ENCODE assay signal across 10 cellular contexts in genomic region chr5:116571568-116572321, GRCh38. TPM values are rescaled to one million over a fixed set of nuclear protein-coding genes. Genes with fewer than 3 reads are reported as not detected.
A peak's percentile ranks its signal among the peaks of the same experiment; 100 is the strongest.
DNase-seq lines count a peak whose midpoint lies in the region; ATAC-seq, FAIRE-seq and TF ChIP-seq lines count a peak whose summit lies in the region.
"Had no signal": no experiment of that assay in that cellular context is flagged by ENCODE, and none has a peak within 500 bp of the region (broad histone marks: within the 10 kb centered on the region; RNA-seq: fewer than 3 reads in every experiment).

No MANE protein-coding gene starts in this region.

- H3K9me2 ChIP-seq in GM23338 (ENCODE audit: insufficient read depth), result no peaks in the 10 kb centered on the region

- no peaks in the 10 kb centered on the region; the same call in 1 of the 2 replicates for H3K36me3 ChIP-seq in GM23338 (ENCODE audit: insufficient read depth)

- H3K36me3 Mint-ChIP-seq in GM23338 (ENCODE audit: low read depth), result peaks cover 49% of the 10 kb centered on the region
- peaks cover 66% of the 10 kb centered on the region for H3K36me3 Mint-ChIP-seq in WTC11

- DNase-seq in GM23338 (ENCODE audit: low spot score), result peak; percentile 51
- no peak for DNase-seq in WTC11 (ENCODE audit: low spot score)
- no peak for DNase-seq in skeletal muscle cell (ENCODE audit: low read depth)
- DNase-seq in urothelium cell line (ENCODE audit: low spot score), result no peak
- DNase-seq in NCI-H2081 treated with DMSO at 0.1 percent for 48 hours (lab: John Stamatoyannopoulos, UW), result no peak
- DNase-seq: activated T-cell treated with anti-CD3 and anti-CD28 coated beads for 4 hours; NK-92 treated with Interleukin-12 subunit alpha and Interleukin-12 subunit beta, amount 100 ng/mL, for 24 hours had no signal

- no peaks in the 10 kb centered on the region for H3K27me3 ChIP-seq in GM23338 (ENCODE audit: insufficient read depth)

- POLR2A ChIA-PET in WTC11 (lab: Charles Lee), result no interaction called here

- H3K4me1 ChIP-seq in GM23338 (ENCODE audit: insufficient read depth), result peaks cover 49% of the 10 kb centered on the region

- H3K27me3 Mint-ChIP-seq in GM23338 (ENCODE audit: insufficient read depth, low read depth, poor library complexity) (peaks cover 13% of the 10 kb centered on the region), WTC11 (ENCODE audit: low read depth) (no peaks in the 10 kb centered on the region)

- H3K27ac ChIP-seq in GM23338 (ENCODE audit: low read depth), result no peak overlapping the region

- ATAC-seq in GM23338, result no peak
- ATAC-seq in WTC11, result no peak
- no peak for ATAC-seq in HG03139 (IDR thresholded peaks at IDR 0.05; ENCODE audit: unreplicated experiment)
- no peak for ATAC-seq in HG02678 (IDR thresholded peaks at IDR 0.05; ENCODE audit: unreplicated experiment)

- TF ChIP-seq CTCF in GM23338 (conservative IDR thresholded peaks at IDR 0.05; ENCODE audit: low read depth in 2 of 2) (peak in 1 of 2 experiments; percentile 19; a peak in 1 of 4 replicates), WTC11 (IDR thresholded peaks at IDR 0.05) (no peak)

- H3K27ac Mint-ChIP-seq in GM23338 (peak overlapping the region; percentile 94), WTC11 (peak overlapping the region; percentile 77; the same call in 1 of the 2 replicates)

- H3K9me3 ChIP-seq in iPS-18c (ENCODE audit: control insufficient read depth, insufficient read depth, low read length), result no peaks in the 10 kb centered on the region

- H3K4me3 Mint-ChIP-seq in GM23338, result peak overlapping the region; percentile 99
- H3K4me3 Mint-ChIP-seq in WTC11, result peak overlapping the region; percentile 100

- H3K4me2 ChIP-seq in GM23338, result peak overlapping the region; percentile 90

- H3F3A ChIP-seq in GM23338 (replicated peaks; ENCODE audit: low read depth), result peaks cover 7% of the 10 kb centered on the region

- CTCF ChIA-PET in WTC11 (lab: Charles Lee), result interaction anchor here (1.2 kb wide), 1 partner anchor 292 kb away, joined by 3 read pairs; no protein-coding TSS in a partner anchor

- H3K4me1 Mint-ChIP-seq in GM23338, result peaks cover 44% of the 10 kb centered on the region
- peaks cover 46% of the 10 kb centered on the region for H3K4me1 Mint-ChIP-seq in WTC11

- no peaks in the 10 kb centered on the region; the same call in 2 of the 3 replicates for H3K9me3 Mint-ChIP-seq in GM23338
- H3K9me3 Mint-ChIP-seq in WTC11, result no peaks in the 10 kb centered on the region

- no peak for FAIRE-seq in urothelium cell line (lab: Jason Lieb, UNC)

- H3K4me3 ChIP-seq in GM23338 (peak overlapping the region; percentile 98), iPS-18c (ENCODE audit: insufficient read depth, low read depth, low read length) (peak overlapping the region; percentile 92), skeletal muscle cell (ENCODE audit: low read depth, low read length) (peak overlapping the region; percentile 61)

- H2AFZ ChIP-seq in GM23338, result no peak overlapping the region

- peaks cover 52% of the 10 kb centered on the region for H4K20me1 ChIP-seq in GM23338 (replicated peaks; ENCODE audit: insufficient read depth)

- H3K79me2 ChIP-seq in GM23338 (replicated peaks; ENCODE audit: insufficient read depth), result peaks cover 89% of the 10 kb centered on the region

TF ChIP-seq in GM23338, 12 proteins besides CTCF, POLR2A, EP300 and RAD21 (continues in another document):
- TF ChIP-seq EZH2phosphoT487 (IDR thresholded peaks at IDR 0.05; ENCODE audit: unreplicated experiment), result no peak
- no peak for TF ChIP-seq EZH2 (IDR thresholded peaks at IDR 0.05; ENCODE audit: low read depth, unreplicated experiment)

TF ChIP-seq in WTC11, 78 proteins besides CTCF, POLR2A, EP300 and RAD21:
- no peak for TF ChIP-seq CREB1 (CRISPR knock-in tag; IDR thresholded peaks at IDR 0.05)
- TF ChIP-seq NR2C2 (CRISPR knock-in tag; IDR thresholded peaks at IDR 0.05), result no peak
- TF ChIP-seq SOX15 (CRISPR knock-in tag; IDR thresholded peaks at IDR 0.05), result no peak
- TF ChIP-seq ZNF232 (CRISPR knock-in tag; IDR thresholded peaks at IDR 0.05), result 0 out of 2 replicates have a peak, but pooled peaks have one; percentile 34
- no peak for TF ChIP-seq FOXP1 (CRISPR knock-in tag; IDR thresholded peaks at IDR 0.05; ENCODE audit: borderline replicate concordance)
- TF ChIP-seq GABPB1 (CRISPR knock-in tag; IDR thresholded peaks at IDR 0.05), result no peak
- 0 out of 2 replicates have a peak, but pooled peaks have one; percentile 10 for TF ChIP-seq ETV6 (CRISPR knock-in tag; IDR thresholded peaks at IDR 0.05)

RNA-seq across cellular contexts. Expression of gene SEMA6A, which starts 2.9 kb away (rescaled TPM):
- total RNA-seq in GM23338 (2014; rRNA removed; shearing (Covaris generic)), result 355 and 400 TPM in 2 replicates
- polyA plus RNA-seq in GM23338 (2016; fragmentation: Nextera tagmentation; extraction: Ambion mirVana), result 220 and 233 TPM in 2 replicates
- total RNA-seq in WTC11 (2021), result 336 to 406 TPM (median 357 TPM) in 3 replicates
